Comparison of ENCODE assay signal across 19 cellular contexts in the genomic region with DNA sequence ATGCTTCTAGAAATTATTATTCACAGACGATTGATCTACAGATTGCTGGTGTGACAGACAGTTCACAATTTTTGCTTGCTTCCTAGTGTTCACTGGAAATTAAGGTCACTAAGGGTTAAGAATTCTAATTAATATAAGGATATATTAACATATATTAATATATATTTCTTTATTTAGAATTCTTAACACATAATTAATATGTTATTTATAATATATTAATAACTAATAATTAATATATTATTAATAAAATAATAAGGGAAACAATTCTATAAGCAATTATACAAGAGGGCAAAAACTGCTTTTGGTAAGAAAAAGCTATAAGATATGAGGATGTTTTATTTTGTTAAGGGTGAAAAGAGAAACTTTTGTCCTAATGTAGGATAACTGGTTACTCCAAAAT. TPM values are rescaled to one million over a fixed set of nuclear protein-coding genes. Genes with fewer than 3 reads are reported as not detected.
"Had no signal": no experiment of that assay in that cellular context is flagged by ENCODE, and none has a peak within 500 bp of the region (broad histone marks: within the 10 kb centered on the region; RNA-seq: fewer than 3 reads in every experiment).

No MANE protein-coding gene starts in this region.

- DNase-seq: activated CD4-positive, alpha-beta T cell treated with anti-CD3 and anti-CD28 coated beads, Interleukin-2, amount 50 U/mL, for 48 hours; caudate nucleus; endodermal cell; hippocampal formation; left cardiac atrium; nephron progenitor cell; nucleus accumbens; stimulated activated CD4-positive, alpha-beta T cell treated with anti-CD3 and anti-CD28 coated beads, Interleukin-15, amount 100 ng/mL, for 24 hours; stimulated activated CD4-positive, alpha-beta T cell treated with anti-CD3 and anti-CD28 coated beads, Interleukin-2, amount 100 ng/mL, for 48 hours; T-helper 17 cell; WERI-Rb-1 had no signal

- H3K9me3 Mint-ChIP-seq: endodermal cell; nephron progenitor cell; stimulated activated naive CD8-positive, alpha-beta T cell treated with anti-CD3 and anti-CD28 coated beads, Interleukin-15, Interleukin-2, amounts not matched to agents 100 ng/mL and 50 ng/mL, for 24 hours had no signal

- H3K27ac ChIP-seq: epithelial cell of prostate, tibial nerve, WERI-Rb-1 had no signal

- FAIRE-seq: islet of Langerhans had no signal

- H3K27me3 ChIP-seq: tibial nerve had no signal

- H3K27me3 Mint-ChIP-seq: progenitor cell of endocrine pancreas had no signal

- H3K36me3 Mint-ChIP-seq: activated naive CD8-positive, alpha-beta T cell had no signal

- H3K9me3 ChIP-seq: tibial nerve had no signal

- H3K4me3 ChIP-seq: skin epidermis, tibial nerve had no signal

- H3K27ac Mint-ChIP-seq: activated naive CD8-positive, alpha-beta T cell; endodermal cell; nephron progenitor cell; stimulated activated naive CD8-positive, alpha-beta T cell treated with anti-CD3 and anti-CD28 coated beads, Interleukin-15, Interleukin-2, amounts not matched to agents 100 ng/mL and 50 ng/mL, for 24 hours; T-helper 17 cell had no signal

- H3K36me3 ChIP-seq: tibial nerve, WERI-Rb-1 had no signal

- H3K4me3 Mint-ChIP-seq: activated naive CD8-positive, alpha-beta T cell; endodermal cell; nephron progenitor cell; stimulated activated naive CD8-positive, alpha-beta T cell treated with anti-CD3 and anti-CD28 coated beads, Interleukin-15, Interleukin-2, amounts not matched to agents 100 ng/mL and 50 ng/mL, for 24 hours; T-helper 17 cell had no signal

- ATAC-seq: T-helper 17 cell had no signal

RNA-seq across cellular contexts. Expression of gene PDE6A, which starts 56.3 kb away (rescaled TPM):
- total RNA-seq: glomerular endothelial cell, T-helper 17 cell had no signal
